9 cellular contexts compared by ENCODE assay signal in genomic region chr20:10508468-10509251, GRCh38.
A peak's percentile ranks its signal among the peaks of the same experiment; 100 is the strongest.
DNase-seq lines count a peak whose midpoint lies in the region; ATAC-seq, FAIRE-seq and TF ChIP-seq lines count a peak whose summit lies in the region.
"Had no signal": no experiment of that assay in that cellular context is flagged by ENCODE, and none has a peak within 500 bp of the region (broad histone marks: within the 10 kb centered on the region; RNA-seq: fewer than 3 reads in every experiment).

No MANE protein-coding gene starts in this region.

- ATAC-seq in GM23338 = no peak; the same call in 2 of the 3 replicates

- H3K4me3 Mint-ChIP-seq in GM23338 (no peak overlapping the region), astrocyte (ENCODE audit: unreplicated experiment) (no peak overlapping the region)

- DNase-seq in GM23338 (ENCODE audit: low spot score) (no peak), astrocyte (ENCODE audit: low read depth) (peak; percentile 70), right atrium auricular region (ENCODE audit: low spot score) (no peak), HT-29 (ENCODE audit: low spot score) (no peak), NCI-H748 treated with DMSO at 0.1 percent for 48 hours (lab: John Stamatoyannopoulos, UW) (no peak), cerebellar cortex (ENCODE audit: low spot score) (no peak)
- no peak for DNase-seq in stimulated activated CD4-positive, alpha-beta T cell treated with anti-CD3 and anti-CD28 coated beads, Interleukin-2, amount 100 ng/mL, for 24 hours

- H2AFZ ChIP-seq in GM23338 (no peak overlapping the region), astrocyte (ENCODE audit: low read depth, low read length) (no peak overlapping the region)

- H3K4me2 ChIP-seq in GM23338 = no peak overlapping the region
- peak overlapping the region; percentile 8 for H3K4me2 ChIP-seq in astrocyte (ENCODE audit: low read length)
- H3K4me2 ChIP-seq: KMS-11 had no signal

- H3K9me2 ChIP-seq in GM23338 (ENCODE audit: insufficient read depth) = peaks cover 5% of the 10 kb centered on the region; the same call in 1 of the 2 replicates

- no peak for FAIRE-seq in astrocyte (lab: Jason Lieb, UNC)

- H3K27ac ChIP-seq in GM23338 (ENCODE audit: low read depth) = no peak overlapping the region
- H3K27ac ChIP-seq in astrocyte (ENCODE audit: low read depth, low read length) = peak overlapping the region; percentile 16
- H3K27ac ChIP-seq in right atrium auricular region = peak overlapping the region; percentile 59 to 75
- H3K27ac ChIP-seq in skeletal muscle tissue (ENCODE audit: low read depth, low read length) = peak overlapping the region; percentile 6
- H3K27ac ChIP-seq: KMS-11 had no signal

- H4K20me1 ChIP-seq in GM23338 (replicated peaks; ENCODE audit: insufficient read depth) (no peaks in the 10 kb centered on the region), astrocyte (ENCODE audit: insufficient read depth, low read length) (no peaks in the 10 kb centered on the region)

- H3K27me3 ChIP-seq in GM23338 (ENCODE audit: insufficient read depth) (no peaks in the 10 kb centered on the region), astrocyte (ENCODE audit: insufficient read depth, low read length) (no peaks in the 10 kb centered on the region), right atrium auricular region (no peaks in the 10 kb centered on the region), skeletal muscle tissue (ENCODE audit: control insufficient read depth in 3 of 3, insufficient read depth in 3 of 3, low read length in 3 of 3) (no peaks in the 10 kb centered on the region)

- no peaks in the 10 kb centered on the region for H3F3A ChIP-seq in GM23338 (replicated peaks; ENCODE audit: low read depth)

- TF ChIP-seq CTCF in GM23338 (conservative IDR thresholded peaks at IDR 0.05; ENCODE audit: low read depth in 2 of 2) (no peak), astrocyte (IDR thresholded peaks at IDR 0.05; ENCODE audit: insufficient read depth, low read depth, low read length) (no peak), right atrium auricular region (IDR thresholded peaks at IDR 0.05) (no peak)

- H3K79me2 ChIP-seq in GM23338 (replicated peaks; ENCODE audit: insufficient read depth) (peaks cover 17% of the 10 kb centered on the region; the same call in 1 of the 2 replicates), astrocyte (ENCODE audit: insufficient read depth, low read length) (no peaks in the 10 kb centered on the region)

- H3K27me3 Mint-ChIP-seq in GM23338 (ENCODE audit: insufficient read depth, low read depth, poor library complexity) (no peaks in the 10 kb centered on the region), astrocyte (ENCODE audit: low read depth, unreplicated experiment) (no peaks in the 10 kb centered on the region)

- H3K9ac ChIP-seq in astrocyte (ENCODE audit: low read length) = peak overlapping the region; percentile 11
- peak overlapping the region in 1 of 3 donors; percentile 4 for H3K9ac ChIP-seq in skeletal muscle tissue (ENCODE audit: low read depth in 1 of 3, low read length in 3 of 3)
- H3K9ac ChIP-seq: KMS-11 had no signal

- H3K4me1 ChIP-seq in GM23338 (ENCODE audit: insufficient read depth) = peaks cover 7% of the 10 kb centered on the region; the same call in 1 of the 2 replicates
- peaks cover 26% of the 10 kb centered on the region for H3K4me1 ChIP-seq in astrocyte (ENCODE audit: insufficient read depth, low read length)
- peaks cover 0 to 50% of the 10 kb centered on the region in 2 donors for H3K4me1 ChIP-seq in right atrium auricular region
- H3K4me1 ChIP-seq in skeletal muscle tissue (ENCODE audit: control insufficient read depth in 3 of 3, insufficient read depth in 3 of 3, low read length in 3 of 3) = peaks cover 18 to 30% (median 26%) of the 10 kb centered on the region in 3 donors

- H3K4me1 Mint-ChIP-seq in GM23338 (peaks cover 43% of the 10 kb centered on the region), astrocyte (ENCODE audit: low read depth, unreplicated experiment) (peaks cover 33% of the 10 kb centered on the region)

- no peaks in the 10 kb centered on the region for H3K9me3 ChIP-seq in astrocyte (ENCODE audit: insufficient read depth, low read depth, low read length)
- H3K9me3 ChIP-seq in right atrium auricular region = no peaks in the 10 kb centered on the region
- H3K9me3 ChIP-seq in skeletal muscle tissue (ENCODE audit: control insufficient read depth in 3 of 3, low read length in 3 of 3) = no peaks in the 10 kb centered on the region

- H3K27ac Mint-ChIP-seq in GM23338 (peak overlapping the region; percentile 14; the same call in 1 of the 2 replicates), astrocyte (ENCODE audit: unreplicated experiment) (peak overlapping the region; percentile 75)

- H3K4me3 ChIP-seq in GM23338 = no peak overlapping the region
- H3K4me3 ChIP-seq in astrocyte (ENCODE audit: insufficient read depth, low read depth, low read length) = no peak overlapping the region
- H3K4me3 ChIP-seq in right atrium auricular region = no peak overlapping the region
- no peak overlapping the region for H3K4me3 ChIP-seq in skeletal muscle tissue (ENCODE audit: low read length in 3 of 3)

- H3K36me3 Mint-ChIP-seq in GM23338 (ENCODE audit: low read depth) (no peaks in the 10 kb centered on the region), astrocyte (ENCODE audit: low read depth, unreplicated experiment) (no peaks in the 10 kb centered on the region)

- H3K9me3 Mint-ChIP-seq in GM23338 (no peaks in the 10 kb centered on the region), astrocyte (ENCODE audit: unreplicated experiment) (no peaks in the 10 kb centered on the region)

- H3K36me3 ChIP-seq in GM23338 (ENCODE audit: insufficient read depth) (no peaks in the 10 kb centered on the region), astrocyte (ENCODE audit: insufficient read depth, low read length) (no peaks in the 10 kb centered on the region), right atrium auricular region (no peaks in the 10 kb centered on the region), skeletal muscle tissue (ENCODE audit: control insufficient read depth in 3 of 3, insufficient read depth in 3 of 3, low read length in 3 of 3) (no peaks in the 10 kb centered on the region)

TF ChIP-seq in GM23338, 12 proteins besides CTCF, POLR2A, EP300 and RAD21 (continues in another document):
- TF ChIP-seq NANOG (IDR thresholded peaks at IDR 0.05; ENCODE audit: borderline replicate concordance) = no peak
- TF ChIP-seq, protein P1, sequence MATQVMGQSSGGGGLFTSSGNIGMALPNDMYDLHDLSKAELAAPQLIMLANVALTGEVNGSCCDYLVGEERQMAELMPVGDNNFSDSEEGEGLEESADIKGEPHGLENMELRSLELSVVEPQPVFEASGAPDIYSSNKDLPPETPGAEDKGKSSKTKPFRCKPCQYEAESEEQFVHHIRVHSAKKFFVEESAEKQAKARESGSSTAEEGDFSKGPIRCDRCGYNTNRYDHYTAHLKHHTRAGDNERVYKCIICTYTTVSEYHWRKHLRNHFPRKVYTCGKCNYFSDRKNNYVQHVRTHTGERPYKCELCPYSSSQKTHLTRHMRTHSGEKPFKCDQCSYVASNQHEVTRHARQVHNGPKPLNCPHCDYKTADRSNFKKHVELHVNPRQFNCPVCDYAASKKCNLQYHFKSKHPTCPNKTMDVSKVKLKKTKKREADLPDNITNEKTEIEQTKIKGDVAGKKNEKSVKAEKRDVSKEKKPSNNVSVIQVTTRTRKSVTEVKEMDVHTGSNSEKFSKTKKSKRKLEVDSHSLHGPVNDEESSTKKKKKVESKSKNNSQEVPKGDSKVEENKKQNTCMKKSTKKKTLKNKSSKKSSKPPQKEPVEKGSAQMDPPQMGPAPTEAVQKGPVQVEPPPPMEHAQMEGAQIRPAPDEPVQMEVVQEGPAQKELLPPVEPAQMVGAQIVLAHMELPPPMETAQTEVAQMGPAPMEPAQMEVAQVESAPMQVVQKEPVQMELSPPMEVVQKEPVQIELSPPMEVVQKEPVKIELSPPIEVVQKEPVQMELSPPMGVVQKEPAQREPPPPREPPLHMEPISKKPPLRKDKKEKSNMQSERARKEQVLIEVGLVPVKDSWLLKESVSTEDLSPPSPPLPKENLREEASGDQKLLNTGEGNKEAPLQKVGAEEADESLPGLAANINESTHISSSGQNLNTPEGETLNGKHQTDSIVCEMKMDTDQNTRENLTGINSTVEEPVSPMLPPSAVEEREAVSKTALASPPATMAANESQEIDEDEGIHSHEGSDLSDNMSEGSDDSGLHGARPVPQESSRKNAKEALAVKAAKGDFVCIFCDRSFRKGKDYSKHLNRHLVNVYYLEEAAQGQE (IDR thresholded peaks at IDR 0.05; ENCODE audit: unreplicated experiment) = no peak
- TF ChIP-seq EZH2phosphoT487 (IDR thresholded peaks at IDR 0.05; ENCODE audit: unreplicated experiment) = no peak
- TF ChIP-seq POLR2AphosphoS5 (IDR thresholded peaks at IDR 0.05; ENCODE audit: low read depth) = no peak
- no peak for TF ChIP-seq STAT1 (IDR thresholded peaks at IDR 0.05; ENCODE audit: unreplicated experiment)
- TF ChIP-seq ZNF331 (CRISPR knock-in tag; IDR thresholded peaks at IDR 0.05; ENCODE audit: low read depth) = no peak
- TF ChIP-seq ZNF114 (CRISPR knock-in tag; IDR thresholded peaks at IDR 0.05) = no peak
